29 cellular contexts compared by ENCODE assay signal in the genomic region with DNA sequence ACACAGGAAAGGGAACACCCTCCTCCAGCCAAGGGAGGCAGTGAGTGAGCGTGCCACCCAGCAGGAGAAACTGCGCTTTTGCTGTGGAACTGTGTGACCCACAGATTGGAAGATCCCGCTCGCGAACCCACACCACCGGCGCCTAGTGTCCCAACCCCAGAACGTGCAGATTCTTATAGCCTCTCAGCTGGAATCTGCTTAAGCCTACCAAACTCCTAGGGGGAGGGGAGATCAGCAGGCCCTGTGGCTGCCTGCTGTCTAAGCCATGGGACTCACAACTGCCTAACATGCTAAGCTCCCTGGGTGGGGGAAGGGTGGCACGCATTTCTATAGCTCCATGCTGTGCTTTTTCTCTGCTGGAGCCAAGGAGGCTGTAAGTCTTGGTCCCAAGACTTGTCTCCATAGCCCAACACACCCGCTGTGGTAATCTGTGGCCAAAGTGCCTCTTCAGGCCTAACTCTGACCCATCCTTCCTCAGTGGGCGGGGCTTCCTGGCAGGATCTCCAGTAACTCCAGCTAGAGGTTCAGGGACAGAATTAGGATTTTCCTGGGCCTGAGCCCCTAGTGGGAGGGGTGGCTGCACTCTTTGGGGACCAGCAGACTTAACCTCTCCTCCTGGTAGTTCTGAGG.
"Had no signal": no experiment of that assay in that cellular context is flagged by ENCODE, and none has a peak within 500 bp of the region (broad histone marks: within the 10 kb centered on the region; RNA-seq: fewer than 3 reads in every experiment).

No MANE protein-coding gene starts in this region.

- ATAC-seq: activated T-cell treated with anti-CD3 and anti-CD28 coated beads, Interleukin-2, amount 50 U/mL, for 4 hours; gastrocnemius medialis; left lobe of liver; lower lobe of right lung; naive thymus-derived CD4-positive, alpha-beta T cell; stimulated activated naive B cell treated with anti-CD40 and anti-IgM and Interleukin-4, amounts not matched to agents 10 μg/mL and 1 μg/mL and 100 μg/mL, for 72 hours had no signal

- H3K27me3 Mint-ChIP-seq: activated naive CD8-positive, alpha-beta T cell treated with anti-CD3 and anti-CD28 coated beads, Interleukin-2, amount 10 ng/mL, durations not matched to agents 7 days and 5 days; central memory CD8-positive, alpha-beta T cell; naive thymus-derived CD4-positive, alpha-beta T cell; progenitor cell of endocrine pancreas had no signal

- H3K4me1 ChIP-seq: breast epithelium, esophagus squamous epithelium, gastrocnemius medialis, lower lobe of right lung, sigmoid colon, transverse colon, uterus had no signal

- H3K27ac Mint-ChIP-seq: activated naive CD8-positive, alpha-beta T cell treated with anti-CD3 and anti-CD28 coated beads, Interleukin-2, amount 10 ng/mL, durations not matched to agents 7 days and 5 days; activated T-helper 2 cell treated with anti-CD3 and anti-CD28 coated beads, Interferon-gamma antibody, Interleukin-2, Interleukin-4, amounts not matched to agents 10 μg/mL and 5 μg/mL and 100 μg/mL, durations not matched to agents 14 hours and 24 hours and 36 hours; naive thymus-derived CD4-positive, alpha-beta T cell; progenitor cell of endocrine pancreas; stimulated activated naive B cell treated with anti-CD40 and anti-IgM and Interleukin-4, amounts not matched to agents 10 μg/mL and 1 μg/mL and 100 μg/mL, for 72 hours had no signal

- H3K4me1 Mint-ChIP-seq: activated naive CD8-positive, alpha-beta T cell treated with anti-CD3 and anti-CD28 coated beads, Interleukin-2, amount 10 ng/mL, durations not matched to agents 7 days and 5 days; central memory CD8-positive, alpha-beta T cell; naive thymus-derived CD4-positive, alpha-beta T cell; stimulated activated naive B cell treated with anti-CD40 and anti-IgM and Interleukin-4, amounts not matched to agents 10 μg/mL and 1 μg/mL and 100 μg/mL, for 72 hours had no signal

- DNase-seq: activated CD4-positive, alpha-beta T cell treated with anti-CD3 and anti-CD28 coated beads for 4 hours; activated CD4-positive, alpha-beta T cell treated with anti-CD3 and anti-CD28 coated beads, Interleukin-2, amount 50 U/mL, for 48 hours; activated CD4-positive, CD25-positive, alpha-beta regulatory T cell; activated CD8-positive, alpha-beta memory T cell treated with anti-CD3 and anti-CD28 coated beads, Interleukin-2, amount 50 U/mL, for 48 hours; activated naive CD4-positive, alpha-beta T cell; activated naive CD8-positive, alpha-beta T cell treated with anti-CD3 and anti-CD28 coated beads, Interleukin-2, amount 10 ng/mL, durations not matched to agents 7 days and 5 days; activated T-cell treated with anti-CD3 and anti-CD28 coated beads, Interleukin-2, amount 50 U/mL, for 4 hours; amniotic stem cell; esophagus squamous epithelium; gastrocnemius medialis; hippocampal formation; lower lobe of right lung; naive thymus-derived CD4-positive, alpha-beta T cell; retina; sigmoid colon; stimulated activated CD4-positive, alpha-beta T cell treated with anti-CD3 and anti-CD28 coated beads, Interleukin-15, amount 100 ng/mL, for 24 hours; stimulated activated CD8-positive, alpha-beta memory T cell treated with anti-CD3 and anti-CD28 coated beads, Interleukin-4, amount 100 ng/mL, for 48 hours; stimulated activated naive B cell treated with anti-CD40 and anti-IgM and Interleukin-4, amounts not matched to agents 10 μg/mL and 1 μg/mL and 100 μg/mL, for 72 hours; T1000; transverse colon; uterus had no signal

- H3K9me3 ChIP-seq: breast epithelium, esophagus squamous epithelium, gastrocnemius medialis, lower lobe of right lung, transverse colon, uterus had no signal

- H3K27ac ChIP-seq: breast epithelium, dorsolateral prefrontal cortex, esophagus squamous epithelium, gastrocnemius medialis, lower lobe of right lung, sigmoid colon, transverse colon, uterus had no signal

- H3K36me3 ChIP-seq: breast epithelium, esophagus squamous epithelium, gastrocnemius medialis, lower lobe of right lung, sigmoid colon, transverse colon, uterus had no signal

- H3K4me3 Mint-ChIP-seq: activated naive CD8-positive, alpha-beta T cell treated with anti-CD3 and anti-CD28 coated beads, Interleukin-2, amount 10 ng/mL, durations not matched to agents 7 days and 5 days; activated T-cell treated with anti-CD3 and anti-CD28 coated beads, Interleukin-2, amount 50 U/mL, for 4 hours; central memory CD8-positive, alpha-beta T cell; naive thymus-derived CD4-positive, alpha-beta T cell; neural crest cell; stimulated activated naive B cell treated with anti-CD40 and anti-IgM and Interleukin-4, amounts not matched to agents 10 μg/mL and 1 μg/mL and 100 μg/mL, for 72 hours had no signal

- H3K27me3 ChIP-seq: breast epithelium, esophagus squamous epithelium, gastrocnemius medialis, sigmoid colon, transverse colon, uterus had no signal

- H3K36me3 Mint-ChIP-seq: activated naive CD8-positive, alpha-beta T cell treated with anti-CD3 and anti-CD28 coated beads, Interleukin-2, amount 10 ng/mL, durations not matched to agents 7 days and 5 days; naive thymus-derived CD4-positive, alpha-beta T cell; stimulated activated naive B cell treated with anti-CD40 and anti-IgM and Interleukin-4, amounts not matched to agents 10 μg/mL and 1 μg/mL and 100 μg/mL, for 72 hours had no signal

- H3K4me2 ChIP-seq: smooth muscle cell had no signal

- H3K4me3 ChIP-seq: breast epithelium, dorsolateral prefrontal cortex, esophagus squamous epithelium, gastrocnemius medialis, lower lobe of right lung, sigmoid colon, smooth muscle cell, transverse colon, uterus had no signal
